ENCODE assay signal across 1 cellular context in the genomic region with DNA sequence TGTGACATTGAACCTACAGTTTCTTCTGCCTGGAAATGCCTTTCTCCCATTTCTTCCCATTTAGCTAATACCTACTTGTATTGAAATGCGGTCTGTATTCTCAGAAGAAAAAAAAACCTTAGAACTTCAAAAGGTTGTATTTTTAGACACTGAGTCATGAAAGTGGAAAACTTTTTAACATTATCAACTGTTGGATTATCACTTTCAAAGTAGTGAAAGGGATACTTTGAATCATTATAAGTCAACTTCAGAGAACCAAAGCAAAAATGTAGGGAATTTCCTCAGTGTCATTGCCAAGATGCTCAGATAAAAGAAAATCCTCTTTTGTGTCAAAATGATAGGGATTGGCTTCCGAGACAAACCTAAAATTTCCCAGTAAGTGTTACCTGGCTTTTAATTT.
TF ChIP-seq lines count a peak whose summit lies in the region.

No MANE protein-coding gene starts in this region.

TF ChIP-seq in GM12878, 131 proteins besides CTCF, POLR2A, EP300 and RAD21:
- TF ChIP-seq RAD51 (IDR thresholded peaks at IDR 0.05) (no peak), CREB1 (IDR thresholded peaks at IDR 0.05; ENCODE audit: low read depth) (no peak), NFIC (IDR thresholded peaks at IDR 0.05; ENCODE audit: low read depth, low read length) (peak; percentile 55; the same call in 1 of the 2 replicates), JUNB (IDR thresholded peaks at IDR 0.05) (peak; percentile 36; the same call in 1 of the 2 replicates), SREBF2 (IDR thresholded peaks at IDR 0.05; ENCODE audit: low read length) (no peak), SPI1 (IDR thresholded peaks at IDR 0.05; ENCODE audit: borderline replicate concordance, insufficient read depth, low read depth, low read length) (no peak), ELK1 (IDR thresholded peaks at IDR 0.05; ENCODE audit: low read depth, low read length) (no peak)
